Comparison of ENCODE assay signal across 8 cellular contexts in genomic region chr3:23949784-23950183, GRCh38. TPM values are rescaled to one million over a fixed set of nuclear protein-coding genes. Genes with fewer than 3 reads are reported as not detected.
DNase-seq lines count a peak whose midpoint lies in the region; ATAC-seq, FAIRE-seq and TF ChIP-seq lines count a peak whose summit lies in the region.

No MANE protein-coding gene starts in this region.

- no peak overlapping the region for H3K9ac ChIP-seq in kidney (ENCODE audit: low read length in 2 of 2)

- H3K27ac Mint-ChIP-seq in activated B cell treated with CpG ODN at 0.5 μM for 24 hours: peak overlapping the region; percentile 78

- H3K4me1 Mint-ChIP-seq in activated B cell treated with CpG ODN at 0.5 μM for 24 hours: peaks cover 70% of the 10 kb centered on the region

- H3K36me3 ChIP-seq in muscle layer of duodenum (ENCODE audit: control insufficient read depth in 1 of 2, insufficient read depth in 2 of 2, low read length in 2 of 2): peaks cover 0 to 5% of the 10 kb centered on the region in 2 donors
- H3K36me3 ChIP-seq in small intestine (ENCODE audit: control insufficient read depth in 2 of 2, insufficient read depth in 2 of 2, low read length in 2 of 2): no peaks in the 10 kb centered on the region
- peaks cover 0 to 4% of the 10 kb centered on the region in 2 donors for H3K36me3 ChIP-seq in kidney (ENCODE audit: control insufficient read depth in 1 of 2, insufficient read depth in 2 of 2, low read length in 2 of 2)

- H3K36me3 Mint-ChIP-seq in activated B cell treated with CpG ODN at 0.5 μM for 24 hours (ENCODE audit: low read depth): peaks cover 11% of the 10 kb centered on the region

- FAIRE-seq in small intestine (lab: Jason Lieb, UNC) (no peak), kidney (lab: Jason Lieb, UNC) (no peak)

- POLR2A ChIA-PET in activated B cell treated with CpG ODN at 0.5 μM for 24 hours (lab: Charles Lee): interaction anchor here (0.9 to 4.2 kb wide), 3 partner anchors 13 to 33 kb away, joined by 3 to 33 read pairs (median 3); partner anchors contain the start of genes NKIRAS1 and RPL15

- intact Hi-C loops in activated B cell treated with CpG ODN at 0.5 μM for 24 hours (cut with micrococcal nuclease): loop anchor here (5.0 to 10.0 kb wide), 3 partner anchors 117 to 1715 kb away; partner anchors contain the start of gene TOP2B
- intact Hi-C loops in kidney (cut with DNase I): no loop called here

- CTCF ChIA-PET in activated B cell treated with CpG ODN at 0.5 μM for 24 hours (lab: Charles Lee): no interaction called here

- DNase-seq in GM12865 (ENCODE audit: low read depth): peak; percentile 79
- no peak for DNase-seq in activated B cell treated with CpG ODN at 0.5 μM for 24 hours
- DNase-seq in T1000 (lab: John Stamatoyannopoulos, UW): no peak
- DNase-seq in small intestine: no peak
- no peak for DNase-seq in kidney

- no peaks in the 10 kb centered on the region for H3K27me3 Mint-ChIP-seq in activated B cell treated with CpG ODN at 0.5 μM for 24 hours

- no peaks in the 10 kb centered on the region for H3K9me3 Mint-ChIP-seq in activated B cell treated with CpG ODN at 0.5 μM for 24 hours

- ATAC-seq in GM21786 (IDR thresholded peaks at IDR 0.05; ENCODE audit: unreplicated experiment) (peak; percentile 25), activated B cell treated with CpG ODN at 0.5 μM for 24 hours (ENCODE audit: low read depth) (no peak), GM21619 (IDR thresholded peaks at IDR 0.05; ENCODE audit: unreplicated experiment) (no peak)

- H3K9me3 ChIP-seq in muscle layer of duodenum (ENCODE audit: control insufficient read depth in 1 of 2, low read length in 2 of 2) (no peaks in the 10 kb centered on the region), small intestine (ENCODE audit: control insufficient read depth, low read depth) (no peaks in the 10 kb centered on the region), kidney (ENCODE audit: control insufficient read depth in 1 of 2, low read length in 2 of 2) (no peaks in the 10 kb centered on the region)

- no peak for TF ChIP-seq CTCF in GM12865 (IDR thresholded peaks at IDR 0.05; ENCODE audit: insufficient read depth, low read depth, low read length, missing control alignments)
- TF ChIP-seq CTCF in activated B cell treated with CpG ODN at 0.5 μM for 24 hours (IDR thresholded peaks at IDR 0.05): no peak
- no peak for TF ChIP-seq CTCF in kidney (IDR thresholded peaks at IDR 0.05; ENCODE audit: borderline replicate concordance, extremely low read depth, insufficient read depth)

- H3K27ac ChIP-seq in muscle layer of duodenum (ENCODE audit: low read length) (peak overlapping the region; percentile 7), small intestine (ENCODE audit: low read depth in 1 of 2, low read length in 1 of 2) (no peak overlapping the region), kidney (ENCODE audit: low read depth in 2 of 2, low read length in 2 of 2) (peak overlapping the region in 1 of 2 donors; percentile 12)

- peaks cover 18 to 33% of the 10 kb centered on the region in 2 donors for H3K4me1 ChIP-seq in muscle layer of duodenum (ENCODE audit: control insufficient read depth in 1 of 2, insufficient read depth in 2 of 2, low read length in 2 of 2)
- peaks cover 3 to 27% of the 10 kb centered on the region in 2 donors for H3K4me1 ChIP-seq in small intestine (ENCODE audit: control insufficient read depth in 2 of 2, insufficient read depth in 1 of 2, low read depth in 1 of 2, low read length in 1 of 2)
- peaks cover 24 to 30% of the 10 kb centered on the region in 2 donors for H3K4me1 ChIP-seq in kidney (ENCODE audit: control insufficient read depth in 1 of 2, insufficient read depth in 1 of 2, low read depth in 1 of 2, low read length in 2 of 2)

- peak overlapping the region; percentile 56 for H3K4me3 Mint-ChIP-seq in activated B cell treated with CpG ODN at 0.5 μM for 24 hours

- H3K4me3 ChIP-seq in GM12865 (ENCODE audit: low read depth, low read length) (peak overlapping the region; percentile 49), muscle layer of duodenum (ENCODE audit: low read depth in 1 of 2, low read length in 2 of 2) (peak overlapping the region in 1 of 2 donors; percentile 21), small intestine (ENCODE audit: low read depth in 1 of 2, low read length in 2 of 2) (no peak overlapping the region), kidney (ENCODE audit: low read length in 2 of 2) (peak overlapping the region in 1 of 2 donors; percentile 31)

- no peaks in the 10 kb centered on the region for H3K27me3 ChIP-seq in muscle layer of duodenum (ENCODE audit: low read depth, low read length)
- H3K27me3 ChIP-seq in small intestine (ENCODE audit: control insufficient read depth in 2 of 2, insufficient read depth in 2 of 2, low read length in 2 of 2): no peaks in the 10 kb centered on the region

RNA-seq across cellular contexts. Expression of gene NR1D2, which starts 4.7 kb away (rescaled TPM):
- 20.6 and 25.0 TPM in 2 replicates for total RNA-seq in activated B cell treated with CpG ODN at 0.5 μM for 24 hours
- 10 to 100 TPM in 1 of 3 donors, 1 to 10 TPM in 2; 8.3 to 13.0 (median 9.8) TPM for polyA plus RNA-seq in small intestine
- total RNA-seq in kidney: 49.3 TPM
- polyA plus RNA-seq in kidney (ENCODE audit: insufficient read depth, low read depth, low replicate concordance): 7.1 TPM

RNA-seq across cellular contexts. Expression of gene RPL15, which starts 32.9 kb away (rescaled TPM):
- 2,710 and 2,947 TPM in 2 replicates for total RNA-seq in activated B cell treated with CpG ODN at 0.5 μM for 24 hours
- polyA plus RNA-seq in small intestine: 1,000 to 10,000 TPM; 1,526 to 3,526 (median 3,011) TPM
- 1,508 TPM for total RNA-seq in kidney
- 2,114 TPM for polyA plus RNA-seq in kidney (ENCODE audit: insufficient read depth, low read depth, low replicate concordance)

RNA-seq across cellular contexts. Expression of gene NKIRAS1, which starts 33.0 kb away (rescaled TPM):
- total RNA-seq in activated B cell treated with CpG ODN at 0.5 μM for 24 hours (3.4 and 4.8 TPM in 2 replicates), kidney (7.1 TPM)
- polyA plus RNA-seq in small intestine (1 to 10 TPM; 4.0 to 5.1 (median 4.2) TPM), kidney (ENCODE audit: insufficient read depth, low read depth, low replicate concordance) (17.2 TPM)
